Comparison of ENCODE assay signal across 28 cellular contexts in the genomic region with DNA sequence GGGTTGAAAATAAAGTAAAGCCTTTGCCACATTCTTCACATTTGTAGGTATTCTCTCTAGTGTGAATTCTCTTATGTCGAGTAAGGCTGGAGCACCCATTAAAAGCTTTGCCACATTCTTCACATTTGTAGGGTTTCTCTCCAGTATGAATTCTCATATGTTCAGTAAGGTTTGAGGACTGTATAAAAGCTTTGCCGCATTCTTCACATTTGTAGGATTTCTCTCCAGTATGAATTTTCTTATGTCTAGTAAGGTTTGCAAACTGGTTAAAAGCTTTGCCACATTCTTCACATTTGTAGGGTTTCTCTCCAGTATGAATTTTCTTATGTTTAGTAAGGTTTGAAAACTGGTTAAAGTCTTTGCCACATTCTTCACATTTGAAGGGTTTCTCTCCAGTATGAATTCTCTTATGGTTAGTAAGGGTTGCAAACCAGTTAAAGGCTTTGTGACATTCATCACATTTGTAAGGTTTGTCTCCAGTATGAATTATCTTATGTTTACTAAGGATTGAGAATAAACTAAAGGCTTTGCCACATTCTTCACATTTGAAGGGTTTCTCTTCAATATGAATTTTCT.
"Had no signal": no experiment of that assay in that cellular context is flagged by ENCODE, and none has a peak within 500 bp of the region (broad histone marks: within the 10 kb centered on the region; RNA-seq: fewer than 3 reads in every experiment).

No MANE protein-coding gene starts in this region.

- H3K4me3 ChIP-seq: SJCRH30 had no signal

- DNase-seq: activated CD4-positive, alpha-beta memory T cell treated with anti-CD3 and anti-CD28 coated beads for 36 hours; activated CD4-positive, alpha-beta T cell treated with anti-CD3 and anti-CD28 coated beads, Interleukin-2, amount 10 ng/mL, durations not matched to agents 7 days and 5 days; activated CD4-positive, CD25-positive, alpha-beta regulatory T cell; activated CD8-positive, alpha-beta memory T cell treated with anti-CD3 and anti-CD28 coated beads for 24 hours; activated effector memory CD4-positive, alpha-beta T cell treated with anti-CD3 and anti-CD28 coated beads, Interleukin-2, amount 50 U/mL, for 16 hours; activated naive CD4-positive, alpha-beta T cell treated with Interleukin-2 at 50 U/mL for 16 hours; activated naive CD8-positive, alpha-beta T cell treated with anti-CD3 and anti-CD28 coated beads, Interleukin-2, amount 50 U/mL, for 24 hours; activated T-cell treated with anti-CD3 and anti-CD28 coated beads, Interleukin-2, amount 50 U/mL, for 4 hours; amygdala; Karpas-422; MM.1S; NCI-H1105 treated with DMSO at 0.1 percent for 48 hours; NCI-H146; NCI-H187 treated with DMSO at 0.1 percent for 48 hours; NCI-H2107; NCI-H2171 treated with DMSO at 0.1 percent for 48 hours; NCI-H345; NCI-H510A; NCI-H526 treated with DMSO at 0.1 percent for 48 hours; NCI-H82; Right ventricle myocardium superior; SJCRH30; SK-N-SH; T-helper 1 cell had no signal

- H3K4me3 Mint-ChIP-seq: activated CD4-positive, alpha-beta memory T cell treated with anti-CD3 and anti-CD28 coated beads for 36 hours; activated CD4-positive, alpha-beta T cell treated with anti-CD3 and anti-CD28 coated beads, Interleukin-2, amount 10 ng/mL, durations not matched to agents 7 days and 5 days; activated naive CD8-positive, alpha-beta T cell treated with anti-CD3 and anti-CD28 coated beads, Interleukin-2, amount 50 U/mL, for 24 hours; activated T-cell treated with anti-CD3 and anti-CD28 coated beads, Interleukin-2, amount 50 U/mL, for 4 hours; brain had no signal

- H3K27ac ChIP-seq: RWPE1, SJCRH30, VCaP had no signal

- H3K4me1 Mint-ChIP-seq: activated CD4-positive, alpha-beta T cell treated with anti-CD3 and anti-CD28 coated beads, Interleukin-2, amount 10 ng/mL, durations not matched to agents 7 days and 5 days; activated naive CD8-positive, alpha-beta T cell treated with anti-CD3 and anti-CD28 coated beads, Interleukin-2, amount 50 U/mL, for 24 hours; brain had no signal

- H3K27ac Mint-ChIP-seq: activated CD4-positive, alpha-beta memory T cell treated with anti-CD3 and anti-CD28 coated beads for 36 hours; activated CD4-positive, alpha-beta T cell treated with anti-CD3 and anti-CD28 coated beads, Interleukin-2, amount 10 ng/mL, durations not matched to agents 7 days and 5 days; activated naive CD4-positive, alpha-beta T cell treated with anti-CD3 and anti-CD28 coated beads, Interleukin-2, amount 50 U/mL, for 72 hours; activated naive CD8-positive, alpha-beta T cell treated with anti-CD3 and anti-CD28 coated beads, Interleukin-2, amount 50 U/mL, for 24 hours; brain had no signal

- ATAC-seq: activated naive CD4-positive, alpha-beta T cell treated with anti-CD3 and anti-CD28 coated beads, Interleukin-2, amount 50 U/mL, for 72 hours; activated naive CD8-positive, alpha-beta T cell treated with anti-CD3 and anti-CD28 coated beads, Interleukin-2, amount 50 U/mL, for 24 hours; activated T-cell treated with anti-CD3 and anti-CD28 coated beads, Interleukin-2, amount 50 U/mL, for 4 hours had no signal

- H3K27me3 ChIP-seq: SJCRH30 had no signal

- H3K9me2 ChIP-seq: SK-N-SH had no signal

- H3K27me3 Mint-ChIP-seq: activated CD4-positive, alpha-beta memory T cell treated with anti-CD3 and anti-CD28 coated beads for 36 hours; activated CD4-positive, alpha-beta T cell treated with anti-CD3 and anti-CD28 coated beads, Interleukin-2, amount 10 ng/mL, durations not matched to agents 7 days and 5 days; activated naive CD8-positive, alpha-beta T cell treated with anti-CD3 and anti-CD28 coated beads, Interleukin-2, amount 50 U/mL, for 24 hours; brain had no signal

- H3K9ac ChIP-seq: SK-N-SH had no signal

- H3K4me2 ChIP-seq: SK-N-SH had no signal
